24 cellular contexts compared by ENCODE assay signal in the genomic region with DNA sequence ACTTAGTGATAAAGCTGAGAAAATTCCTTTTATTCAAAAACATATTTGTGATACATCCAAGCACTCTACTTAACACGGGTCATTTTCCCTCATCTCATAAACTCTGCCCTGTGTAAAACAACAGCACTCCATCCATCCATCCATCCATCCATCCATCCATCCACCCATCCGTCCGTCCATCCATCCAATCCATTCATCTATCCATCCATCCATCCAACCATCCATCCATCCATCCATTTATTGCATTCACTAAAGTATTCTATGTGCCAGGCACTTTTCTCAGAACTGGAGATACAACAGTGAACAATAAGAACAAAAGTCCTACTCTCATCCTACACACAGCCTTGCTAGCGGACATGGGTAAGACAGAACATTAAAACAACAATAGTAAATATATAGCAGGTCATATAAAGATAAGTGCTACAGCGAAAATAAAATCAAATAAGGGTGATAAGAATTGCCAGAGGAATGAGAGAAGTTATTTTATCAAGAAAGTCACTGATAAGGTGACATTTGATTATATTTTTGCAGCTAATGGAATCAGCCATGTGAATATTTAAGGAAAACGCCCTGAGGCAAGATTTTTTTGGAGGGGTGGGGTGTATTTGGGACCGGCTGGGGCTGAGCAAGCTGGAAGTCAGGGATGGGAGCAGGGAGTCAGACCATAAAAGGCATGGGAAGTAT.
"Had no signal": no experiment of that assay in that cellular context is flagged by ENCODE, and none has a peak within 500 bp of the region (broad histone marks: within the 10 kb centered on the region; RNA-seq: fewer than 3 reads in every experiment).

No MANE protein-coding gene starts in this region.

- H3K4me3 Mint-ChIP-seq: mesothelial cell of epicardium; naive B cell; naive thymus-derived CD8-positive, alpha-beta T cell had no signal

- H3K27me3 ChIP-seq: colonic mucosa, dorsolateral prefrontal cortex, esophagus muscularis mucosa, foreskin keratinocyte, gastroesophageal sphincter, heart right ventricle, left lung had no signal

- H3K36me3 ChIP-seq: colonic mucosa, esophagus muscularis mucosa, gastroesophageal sphincter, heart right ventricle, left lung, lower lobe of right lung had no signal

- ATAC-seq: foreskin keratinocyte; gastroesophageal sphincter; heart right ventricle; left cardiac atrium; left lung; left ventricle myocardium superior; lower lobe of right lung; mucosa of descending colon; naive thymus-derived CD8-positive, alpha-beta T cell had no signal

- H3K27ac ChIP-seq: colonic mucosa, dorsolateral prefrontal cortex, esophagus muscularis mucosa, foreskin keratinocyte, gastroesophageal sphincter, heart right ventricle, left lung, lower lobe of right lung had no signal

- FAIRE-seq: endothelial cell of umbilical vein, frontal cortex, islet of Langerhans, keratinocyte had no signal

- H3K4me1 Mint-ChIP-seq: mesothelial cell of epicardium; naive B cell; naive thymus-derived CD8-positive, alpha-beta T cell had no signal

- H3K9me3 ChIP-seq: colonic mucosa, esophagus muscularis mucosa, gastroesophageal sphincter, heart right ventricle, left lung, lower lobe of right lung, mucosa of descending colon had no signal

- DNase-seq: colonic mucosa; cortex of kidney; dermis blood vessel endothelial cell; dorsolateral prefrontal cortex; effector CD4-positive, alpha-beta T cell; effector memory CD4-positive, alpha-beta T cell; foreskin keratinocyte; heart right ventricle; hippocampal formation; left cardiac atrium; left lung; left ventricle myocardium superior; lower lobe of right lung; mesenchymal stem cell; mucosa of descending colon; naive B cell; naive thymus-derived CD8-positive, alpha-beta T cell had no signal

- H3K36me3 Mint-ChIP-seq: mesothelial cell of epicardium, naive B cell had no signal

- H3K27ac Mint-ChIP-seq: mesothelial cell of epicardium had no signal

- H3K4me3 ChIP-seq: colonic mucosa, dorsolateral prefrontal cortex, esophagus muscularis mucosa, gastroesophageal sphincter, heart right ventricle, left lung, lower lobe of right lung, mucosa of descending colon had no signal

- H3K4me1 ChIP-seq: colonic mucosa, esophagus muscularis mucosa, foreskin keratinocyte, gastroesophageal sphincter, heart right ventricle, left lung, lower lobe of right lung had no signal
